ENCODE assay signal across 5 cellular contexts in the genomic region with DNA sequence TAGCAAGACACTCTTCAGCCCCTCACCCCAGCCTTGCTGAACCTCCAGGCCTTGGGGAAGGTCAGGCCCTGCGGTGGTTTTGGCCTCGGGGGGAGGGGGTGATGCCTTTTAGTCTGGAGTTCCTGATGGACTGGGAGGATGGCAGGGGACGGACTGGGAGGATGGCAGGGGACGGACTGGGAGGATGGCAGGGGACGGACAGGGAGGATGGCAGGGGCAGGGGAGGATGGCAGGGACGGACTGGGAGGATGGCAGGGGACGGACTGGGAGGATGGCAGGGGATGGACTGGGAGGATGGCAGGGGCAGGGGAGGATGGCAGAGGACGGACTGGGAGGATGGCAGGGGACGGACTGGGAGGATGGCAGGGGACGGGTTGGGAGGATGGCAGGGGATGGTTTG. TPM values are rescaled to one million over a fixed set of nuclear protein-coding genes. Genes with fewer than 3 reads are reported as not detected.
"Had no signal": no experiment of that assay in that cellular context is flagged by ENCODE, and none has a peak within 500 bp of the region (broad histone marks: within the 10 kb centered on the region; RNA-seq: fewer than 3 reads in every experiment).

No MANE protein-coding gene starts in this region.

RNA-seq across cellular contexts. Expression of a gene that starts 28.4 kb away (rescaled TPM):
- total RNA-seq: K562, M059J, PC-3, Peyer's patch, SK-MEL-5 had no signal
- polyA plus RNA-seq: K562 had no signal
